ENCODE assay signal across 27 cellular contexts in the genomic region with DNA sequence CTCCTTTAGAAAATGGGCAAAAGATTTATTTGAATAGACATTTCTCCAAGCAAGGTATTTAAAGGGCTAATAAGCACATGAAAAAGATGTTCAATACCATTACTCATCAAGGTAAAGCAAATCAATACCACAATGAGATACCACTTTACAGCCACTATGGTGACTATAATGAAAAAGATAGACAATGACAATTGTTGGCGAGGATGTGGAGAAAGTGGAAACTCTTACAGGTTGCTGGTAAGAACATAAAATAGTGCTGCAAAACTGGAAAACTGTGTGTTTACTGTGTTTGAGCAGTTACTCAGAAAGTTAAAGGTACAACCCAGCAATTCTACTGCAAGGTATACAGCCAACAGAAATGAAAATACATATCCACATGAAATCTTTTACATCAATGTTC. TPM values are rescaled to one million over a fixed set of nuclear protein-coding genes. Genes with fewer than 3 reads are reported as not detected.
DNase-seq lines count a peak whose midpoint lies in the region; ATAC-seq, FAIRE-seq and TF ChIP-seq lines count a peak whose summit lies in the region.
"Had no signal": no experiment of that assay in that cellular context is flagged by ENCODE, and none has a peak within 500 bp of the region (broad histone marks: within the 10 kb centered on the region; RNA-seq: fewer than 3 reads in every experiment).

No MANE protein-coding gene starts in this region.

- H3K27ac ChIP-seq in small intestine (ENCODE audit: low read depth in 1 of 2, low read length in 1 of 2), result no peak overlapping the region
- H3K27ac ChIP-seq: BLaER1, SJCRH30 had no signal

- no peak for DNase-seq in activated T-cell treated with anti-CD3 and anti-CD28 coated beads, Interleukin-2, amount 50 U/mL, for 72 hours
- no peak for DNase-seq in activated T-cell treated with anti-CD3 and anti-CD28 coated beads, Interleukin-2, amount 50 U/mL, for 48 hours
- peak; percentile 56 for DNase-seq in NCI-H146 (lab: John Stamatoyannopoulos, UW)
- no peak for DNase-seq in natural killer cell
- DNase-seq in small intestine, result no peak
- no peak for DNase-seq in NCI-H1092 (lab: John Stamatoyannopoulos, UW)
- DNase-seq: CD4-positive, CD25-positive, alpha-beta regulatory T cell; HCEC 1CT; Kasumi-1; MV-4-11; NCI-H1105 treated with DMSO at 0.1 percent for 48 hours; NCI-H1694; NCI-H2029 treated with DMSO at 0.1 percent for 48 hours; NCI-H2227 treated with DMSO at 0.1 percent for 48 hours; NCI-H69; OCI-M1; SJCRH30 had no signal

- peaks cover 38% of the 10 kb centered on the region for H3K4me1 Mint-ChIP-seq in activated T-cell treated with anti-CD3 and anti-CD28 coated beads, Interleukin-2, amount 50 U/mL, for 72 hours (ENCODE audit: low read depth)
- H3K4me1 Mint-ChIP-seq in activated T-helper 17 cell treated with anti-CD3 and anti-CD28 coated beads, Interleukin-2, amount 50 U/mL, for 72 hours, result peaks cover 23% of the 10 kb centered on the region
- H3K4me1 Mint-ChIP-seq in natural killer cell, result peaks cover 49 to 59% of the 10 kb centered on the region in 2 donors
- H3K4me1 Mint-ChIP-seq: GM23338 had no signal

- no peaks in the 10 kb centered on the region for H3K4me1 ChIP-seq in small intestine (ENCODE audit: control insufficient read depth in 2 of 2, insufficient read depth in 1 of 2, low read depth in 1 of 2, low read length in 1 of 2)
- H3K4me1 ChIP-seq: BLaER1, SJCRH30 had no signal

- peak overlapping the region; percentile 38 for H3K27ac Mint-ChIP-seq in activated T-cell treated with anti-CD3 and anti-CD28 coated beads, Interleukin-2, amount 50 U/mL, for 72 hours
- H3K27ac Mint-ChIP-seq in activated T-helper 17 cell treated with anti-CD3 and anti-CD28 coated beads, Interleukin-2, amount 50 U/mL, for 72 hours, result peak overlapping the region; percentile 7
- H3K27ac Mint-ChIP-seq in natural killer cell, result peak overlapping the region; percentile 11 to 85
- H3K27ac Mint-ChIP-seq: CD4-positive, CD25-positive, alpha-beta regulatory T cell; GM23338 had no signal

- no peak for TF ChIP-seq CTCF in natural killer cell (IDR thresholded peaks at IDR 0.05)

- 94 to 97% (median 96%) methylated on average over 1 of the region's 1 CpG for WGBS in small intestine, 3 donors

- H3K4me3 Mint-ChIP-seq in activated T-cell treated with anti-CD3 and anti-CD28 coated beads, Interleukin-2, amount 50 U/mL, for 72 hours, result peak overlapping the region in 1 of 2 donors; percentile 14
- no peak overlapping the region for H3K4me3 Mint-ChIP-seq in activated T-helper 17 cell treated with anti-CD3 and anti-CD28 coated beads, Interleukin-2, amount 50 U/mL, for 72 hours
- H3K4me3 Mint-ChIP-seq in natural killer cell, result no peak overlapping the region
- H3K4me3 Mint-ChIP-seq: CD4-positive, CD25-positive, alpha-beta regulatory T cell; GM23338 had no signal

- intact Hi-C loops in natural killer cell (cut with micrococcal nuclease), result no loop called here

- no peaks in the 10 kb centered on the region for H3K27me3 ChIP-seq in small intestine (ENCODE audit: control insufficient read depth in 2 of 2, insufficient read depth in 2 of 2, low read length in 2 of 2)
- H3K27me3 ChIP-seq: BLaER1, SJCRH30 had no signal

- H3K9me3 Mint-ChIP-seq in activated T-cell treated with anti-CD3 and anti-CD28 coated beads, Interleukin-2, amount 50 U/mL, for 72 hours, result peaks cover 0 to 3% of the 10 kb centered on the region in 2 donors
- no peaks in the 10 kb centered on the region for H3K9me3 Mint-ChIP-seq in activated T-helper 17 cell treated with anti-CD3 and anti-CD28 coated beads, Interleukin-2, amount 50 U/mL, for 72 hours
- H3K9me3 Mint-ChIP-seq in natural killer cell, result peaks cover 0 to 3% of the 10 kb centered on the region in 2 donors

- ATAC-seq in activated T-cell treated with anti-CD3 and anti-CD28 coated beads, Interleukin-2, amount 50 U/mL, for 72 hours (replicated peaks in 1 of 2), result peak in 1 of 2 donors; percentile 45
- peak; percentile 59 for ATAC-seq in activated T-helper 17 cell treated with anti-CD3 and anti-CD28 coated beads, Interleukin-2, amount 50 U/mL, for 72 hours (replicated peaks)
- ATAC-seq in natural killer cell, result no peak
- ATAC-seq: GM23338, K562, SK-N-SH treated with all-trans-retinoic acid at 6 μM for 48 hours had no signal

- peaks cover 16 to 56% of the 10 kb centered on the region in 2 donors for H3K36me3 Mint-ChIP-seq in activated T-cell treated with anti-CD3 and anti-CD28 coated beads, Interleukin-2, amount 50 U/mL, for 72 hours (ENCODE audit: insufficient read depth in 2 of 2)
- H3K36me3 Mint-ChIP-seq in activated T-helper 17 cell treated with anti-CD3 and anti-CD28 coated beads, Interleukin-2, amount 50 U/mL, for 72 hours (ENCODE audit: low read depth), result peaks cover 95% of the 10 kb centered on the region
- peaks cover 39% of the 10 kb centered on the region for H3K36me3 Mint-ChIP-seq in natural killer cell

- FAIRE-seq in small intestine (lab: Jason Lieb, UNC), result no peak
- FAIRE-seq: A204.1, HTR-8/SVneo, K562, RCC 7860 had no signal

- no peak overlapping the region for H3K4me3 ChIP-seq in small intestine (ENCODE audit: low read depth in 1 of 2, low read length in 2 of 2)
- H3K4me3 ChIP-seq: BLaER1, GM23338, K562, SJCRH30 had no signal

- peaks cover 2 to 11% of the 10 kb centered on the region in 2 donors for H3K36me3 ChIP-seq in small intestine (ENCODE audit: control insufficient read depth in 2 of 2, insufficient read depth in 2 of 2, low read length in 2 of 2)

- H3K27me3 Mint-ChIP-seq in activated T-cell treated with anti-CD3 and anti-CD28 coated beads, Interleukin-2, amount 50 U/mL, for 72 hours (ENCODE audit: low read depth), result no peaks in the 10 kb centered on the region
- no peaks in the 10 kb centered on the region for H3K27me3 Mint-ChIP-seq in activated T-helper 17 cell treated with anti-CD3 and anti-CD28 coated beads, Interleukin-2, amount 50 U/mL, for 72 hours
- H3K27me3 Mint-ChIP-seq in natural killer cell (ENCODE audit: low read depth in 2 of 2), result no peaks in the 10 kb centered on the region
- H3K27me3 Mint-ChIP-seq: CD4-positive, CD25-positive, alpha-beta regulatory T cell had no signal

- no peaks in the 10 kb centered on the region for H3K9me3 ChIP-seq in small intestine (ENCODE audit: control insufficient read depth, low read depth)

RNA-seq across cellular contexts. Expression of a gene that starts 31.9 kb away (rescaled TPM):
- not detected for total RNA-seq in activated T-cell treated with anti-CD3 and anti-CD28 coated beads, Interleukin-2, amount 50 U/mL, for 72 hours
- not detected for total RNA-seq in activated T-helper 17 cell treated with anti-CD3 and anti-CD28 coated beads, Interleukin-2, amount 50 U/mL, for 72 hours
- not detected for total RNA-seq in natural killer cell
- not detected for polyA plus RNA-seq in small intestine
- total RNA-seq: CD4-positive, CD25-positive, alpha-beta regulatory T cell; GM23338; NCI-H460 had no signal
- polyA plus RNA-seq: AG04450; CD4-positive, CD25-positive, alpha-beta regulatory T cell; GM23338; K562 had no signal
